Comparison of ENCODE assay signal across 8 cellular contexts in the genomic region with DNA sequence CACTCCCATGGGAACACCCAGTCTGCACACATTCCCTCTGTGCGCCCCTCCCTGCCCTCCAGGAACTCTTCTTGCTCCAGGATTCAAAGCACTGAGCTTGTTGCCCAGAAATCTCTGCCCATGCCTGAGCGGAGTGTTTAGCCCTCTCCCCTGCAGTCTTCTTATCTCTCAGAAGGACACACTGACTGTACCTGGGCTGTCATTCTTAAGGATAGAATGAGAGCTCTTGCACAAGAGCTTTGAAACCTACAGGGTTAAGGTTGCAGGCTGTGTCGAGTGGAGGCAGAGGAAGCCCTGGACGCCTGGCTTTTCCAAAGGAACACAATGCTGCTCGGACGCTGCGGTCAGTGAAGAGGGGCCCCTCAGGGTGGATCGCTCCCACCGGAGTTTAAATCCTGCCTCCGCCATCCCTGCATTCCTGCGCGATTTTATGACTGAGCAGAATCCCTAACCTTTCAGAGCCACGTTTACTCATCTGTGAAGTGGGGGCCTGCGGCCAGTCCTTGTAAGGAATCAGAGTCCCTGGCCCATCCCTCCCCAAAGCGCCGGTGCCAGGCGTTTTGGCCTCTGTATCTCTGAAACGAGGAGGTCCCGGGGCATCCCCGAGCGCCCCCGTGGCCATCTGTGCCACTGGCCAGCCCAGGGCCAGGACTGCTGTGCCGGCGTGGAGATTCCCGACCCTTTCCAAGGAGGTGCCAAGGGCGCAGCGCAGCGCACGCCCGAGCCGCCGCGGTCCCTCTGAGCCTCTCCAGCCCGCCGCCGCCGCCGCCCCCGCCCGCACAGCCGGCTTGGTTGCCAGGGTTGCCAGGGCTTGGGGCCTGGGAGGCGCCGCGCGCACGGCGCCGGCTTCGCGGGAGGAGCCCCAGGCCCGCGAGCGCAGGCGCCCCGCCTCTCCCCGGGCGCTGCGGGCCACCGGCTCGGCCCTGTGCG. TPM values are rescaled to one million over a fixed set of nuclear protein-coding genes. Genes with fewer than 3 reads are reported as not detected.
DNase-seq lines count a peak whose midpoint lies in the region; ATAC-seq and TF ChIP-seq lines count a peak whose summit lies in the region.

No MANE protein-coding gene starts in this region.

- ATAC-seq in HG02884 (IDR thresholded peaks at IDR 0.05; ENCODE audit: unreplicated experiment) = no peak

- H3K27me3 ChIP-seq in breast epithelium = peaks cover 0 to 17% of the 10 kb centered on the region in 2 donors

- H3K9me3 ChIP-seq in breast epithelium (no peaks in the 10 kb centered on the region), mesodermal cell (ENCODE audit: control insufficient read depth, low read length) (no peaks in the 10 kb centered on the region)

- H3K27ac ChIP-seq in breast epithelium = no peak overlapping the region
- peak overlapping the region; percentile 82 for H3K27ac ChIP-seq in caudate nucleus (ENCODE audit: low read depth, low read length)
- no peak overlapping the region for H3K27ac ChIP-seq in mesodermal cell (ENCODE audit: low read depth, low read length, severe bottlenecking)

- WGBS in mesodermal cell (ENCODE audit: insufficient coverage in 2 of 2), 2 experiments = 7 to 9% methylated on average over 48 to 58 of the region's 61 CpGs

- no peaks in the 10 kb centered on the region for H3K9me3 Mint-ChIP-seq in MCF 10A (ENCODE audit: unreplicated experiment)
- H3K9me3 Mint-ChIP-seq in type B pancreatic cell = no peaks in the 10 kb centered on the region

- H3K27ac Mint-ChIP-seq in MCF 10A (ENCODE audit: low read depth, unreplicated experiment) (no peak overlapping the region), type B pancreatic cell (peak overlapping the region; percentile 48)

- intact Hi-C loops in breast epithelium (cut with DNase I; ENCODE audit: low total_unique reads) = no loop called here
- intact Hi-C loops in MCF 10A (cut with micrococcal nuclease) = no loop called here

- H3K4me3 Mint-ChIP-seq in MCF 10A (ENCODE audit: unreplicated experiment) = no peak overlapping the region
- H3K4me3 Mint-ChIP-seq in type B pancreatic cell = peak overlapping the region; percentile 83

- H3K36me3 Mint-ChIP-seq in MCF 10A (ENCODE audit: insufficient read depth, unreplicated experiment) (peaks cover 13% of the 10 kb centered on the region), type B pancreatic cell (no peaks in the 10 kb centered on the region)

- CTCF ChIA-PET in MCF 10A (lab: Yijun Ruan, JAX) = interaction anchor here (0.6 kb wide), 1 partner anchor 32 kb away, joined by 3 read pairs; no protein-coding TSS in a partner anchor

- no peak for TF ChIP-seq CTCF in breast epithelium (IDR thresholded peaks at IDR 0.05)
- TF ChIP-seq CTCF in MCF 10A (IDR thresholded peaks at IDR 0.05; ENCODE audit: unreplicated experiment) = no peak
- no peak for TF ChIP-seq CTCF in type B pancreatic cell (conservative IDR thresholded peaks at IDR 0.05)

- H3K4me1 ChIP-seq in breast epithelium (no peaks in the 10 kb centered on the region), mesodermal cell (ENCODE audit: control insufficient read depth, insufficient read depth, low read length, poor library complexity, severe bottlenecking) (peaks cover 7% of the 10 kb centered on the region)

- H3K4me3 ChIP-seq in breast epithelium = peak overlapping the region; percentile 29 to 67 (median 53)
- peak overlapping the region; percentile 42 for H3K4me3 ChIP-seq in mesodermal cell (ENCODE audit: extremely low read depth, insufficient read depth, low read length, poor library complexity, severe bottlenecking)

- no peaks in the 10 kb centered on the region for H3K36me3 ChIP-seq in breast epithelium
- H3K36me3 ChIP-seq in mesodermal cell (ENCODE audit: control insufficient read depth, insufficient read depth, low read length) = no peaks in the 10 kb centered on the region

- no peak for TF ChIP-seq POLR2A in breast epithelium (IDR thresholded peaks at IDR 0.05)

- POLR2A ChIA-PET in MCF 10A (lab: Yijun Ruan, JAX) = interaction anchor here (1.0 to 1.4 kb wide), 2 partner anchors 17 to 70 kb away, joined by 3 to 5 read pairs; a partner anchor contains a TSS

- H3K27me3 Mint-ChIP-seq in MCF 10A (ENCODE audit: insufficient read depth, unreplicated experiment) (no peaks in the 10 kb centered on the region), type B pancreatic cell (peaks cover 17% of the 10 kb centered on the region)

- DNase-seq in breast epithelium (ENCODE audit: low spot score in 2 of 2) = no peak
- DNase-seq in MCF 10A (ENCODE audit: unreplicated experiment) = no peak
- DNase-seq in caudate nucleus (lab: John Stamatoyannopoulos, UW) = peak in 37 of 61 donors; percentile 12 to 72 (median 46)
- peak; percentile 74 for DNase-seq in type B pancreatic cell (ENCODE audit: extremely low spot score, unreplicated experiment)
- DNase-seq in dermis blood vessel endothelial cell = no peak
- no peak for DNase-seq in NCI-H774 (lab: John Stamatoyannopoulos, UW)

- H3K4me1 Mint-ChIP-seq in MCF 10A (ENCODE audit: insufficient read depth, unreplicated experiment) (peaks cover 9% of the 10 kb centered on the region), type B pancreatic cell (ENCODE audit: unreplicated experiment) (peaks cover 6% of the 10 kb centered on the region)

- BruUV-seq in MCF 10A (replicated peaks; lab: Mats Ljungman, UMichigan) = no TSS peak

RNA-seq across cellular contexts. Expression of a gene that starts 58.9 kb away (rescaled TPM):
- 100 to 1,000 TPM in 2 of 3 donors, 10 to 100 TPM in 1; 69.2 to 122 (median 111) TPM for total RNA-seq in breast epithelium
- total RNA-seq in MCF 10A (2022) = 159 and 172 TPM in 2 replicates
- 77.8 TPM for polyA plus RNA-seq in mesodermal cell (2013, experiment 1 of 2)
- 66.0 TPM for polyA plus RNA-seq in mesodermal cell (2013, experiment 2 of 2)
- total RNA-seq in type B pancreatic cell (ENCODE audit: low replicate concordance) = 97.2 and 104 TPM in 2 replicates
- total RNA-seq in dermis blood vessel endothelial cell = 98.2 and 100 TPM in 2 replicates

Comparison
In these comparisons a context has a peak if more than half of its experiments do, and no peak if none do; other contexts are left out.
1. DNase-seq: peak in caudate nucleus (37 of 61) and type B pancreatic cell (single experiment); none in breast epithelium (0 of 2), MCF 10A (single experiment), dermis blood vessel endothelial cell (single experiment) and NCI-H774 (single experiment).